In genomic region chr7:151859111-151859947, GRCh38 we compare ENCODE assay signal across 30 cellular contexts. TPM values are rescaled to one million over a fixed set of nuclear protein-coding genes. Genes with fewer than 3 reads are reported as not detected.
DNase-seq lines count a peak whose midpoint lies in the region; ATAC-seq and TF ChIP-seq lines count a peak whose summit lies in the region.
"Had no signal": no experiment of that assay in that cellular context is flagged by ENCODE, and none has a peak within 500 bp of the region (broad histone marks: within the 10 kb centered on the region; RNA-seq: fewer than 3 reads in every experiment).

No MANE protein-coding gene starts in this region.

- no peak for TF ChIP-seq POLR2A in body of pancreas (IDR thresholded peaks at IDR 0.05)

- H3K27ac ChIP-seq in body of pancreas = peak overlapping the region in 1 of 4 donors; percentile 16
- H3K27ac ChIP-seq: ascending aorta, hepatocyte, prostate gland had no signal

- H3K9me3 Mint-ChIP-seq in osteocyte (ENCODE audit: unreplicated experiment) = no peaks in the 10 kb centered on the region
- H3K9me3 Mint-ChIP-seq: activated naive CD4-positive, alpha-beta T cell treated with anti-CD3 and anti-CD28 coated beads, Interleukin-2, amount 50 U/mL, for 72 hours; activated T-cell treated with anti-CD3 and anti-CD28 coated beads, Interleukin-2, amount 50 U/mL, for 72 hours; CD8-positive, alpha-beta T cell; immature natural killer cell; nephron had no signal

- no peak overlapping the region for H3K27ac Mint-ChIP-seq in osteocyte (ENCODE audit: unreplicated experiment)
- H3K27ac Mint-ChIP-seq: activated naive CD4-positive, alpha-beta T cell treated with anti-CD3 and anti-CD28 coated beads, Interleukin-2, amount 50 U/mL, for 72 hours; activated T-cell treated with anti-CD3 and anti-CD28 coated beads, Interleukin-2, amount 50 U/mL, for 72 hours; CD8-positive, alpha-beta T cell; immature natural killer cell; nephron had no signal

- WGBS in body of pancreas, 2 donors = 66 to 74% methylated on average over 20 to 27 of the region's 28 CpGs

- no peaks in the 10 kb centered on the region for H3K27me3 ChIP-seq in body of pancreas
- H3K27me3 ChIP-seq: ascending aorta, hepatocyte had no signal

- no peaks in the 10 kb centered on the region for H3K36me3 ChIP-seq in body of pancreas (replicated peaks in 1 of 2; ENCODE audit: insufficient read depth in 1 of 2, low read depth in 2 of 2)
- H3K36me3 ChIP-seq: ascending aorta, prostate gland had no signal

- intact Hi-C loops in body of pancreas (cut with DNase I) = no loop called here
- intact Hi-C loops in left ventricle myocardium superior (cut with micrococcal nuclease) = no loop called here
- intact Hi-C loops in posterior vena cava (cut with DNase I) = no loop called here

- H3K4me3 ChIP-seq in body of pancreas = no peak overlapping the region
- H3K4me3 ChIP-seq: ascending aorta, hepatocyte, lung, mucosa of descending colon, prostate gland had no signal

- H3K9me3 ChIP-seq in body of pancreas = no peaks in the 10 kb centered on the region
- H3K9me3 ChIP-seq: ascending aorta, mucosa of descending colon, prostate gland had no signal

- no peaks in the 10 kb centered on the region for H3K36me3 Mint-ChIP-seq in osteocyte (ENCODE audit: unreplicated experiment)
- H3K36me3 Mint-ChIP-seq: activated naive CD4-positive, alpha-beta T cell treated with anti-CD3 and anti-CD28 coated beads, Interleukin-2, amount 50 U/mL, for 72 hours; immature natural killer cell had no signal

- peaks cover 12% of the 10 kb centered on the region for H3K27me3 Mint-ChIP-seq in osteocyte (ENCODE audit: unreplicated experiment)

- no peak overlapping the region for H3K4me3 Mint-ChIP-seq in osteocyte (ENCODE audit: unreplicated experiment)
- H3K4me3 Mint-ChIP-seq: activated T-cell treated with anti-CD3 and anti-CD28 coated beads, Interleukin-2, amount 50 U/mL, for 72 hours; CD8-positive, alpha-beta T cell; immature natural killer cell; nephron had no signal

- peaks cover 22% of the 10 kb centered on the region for H3K4me1 ChIP-seq in body of pancreas
- H3K4me1 ChIP-seq: ascending aorta, prostate gland had no signal

- DNase-seq in NCI-H1092 treated with DMSO at 0.1 percent for 48 hours (lab: John Stamatoyannopoulos, UW) (peak; percentile 12), NCI-H1092 (lab: John Stamatoyannopoulos, UW) (no peak), body of pancreas (peak; percentile 60 to 80 (median 71)), left ventricle myocardium superior (peak; percentile 80), posterior vena cava (ENCODE audit: low spot score) (peak; percentile 58), osteocyte (ENCODE audit: extremely low spot score, unreplicated experiment) (no peak)
- DNase-seq: 8988T; activated CD4-positive, alpha-beta T cell treated with anti-CD3 and anti-CD28 coated beads for 4 hours; activated T-cell treated with anti-CD3 and anti-CD28 coated beads, Interleukin-2, amount 50 U/mL, for 72 hours; CD8-positive, alpha-beta T cell; effector CD4-positive, alpha-beta T cell; erythroblast; foreskin fibroblast; GDM1; immature natural killer cell; KBM-7; NCI-H1694 treated with DMSO at 0.1 percent for 48 hours; NCI-H2171; NCI-H526; T-helper 2 cell had no signal

- ATAC-seq in body of pancreas = peak; percentile 84
- ATAC-seq in left ventricle myocardium superior = peak; percentile 88
- no peak for ATAC-seq in GM21390 (IDR thresholded peaks at IDR 0.05; ENCODE audit: unreplicated experiment)
- no peak for ATAC-seq in HG03135 (IDR thresholded peaks at IDR 0.05; ENCODE audit: unreplicated experiment)
- ATAC-seq: activated naive CD4-positive, alpha-beta T cell treated with anti-CD3 and anti-CD28 coated beads, Interleukin-2, amount 50 U/mL, for 72 hours; activated T-cell treated with anti-CD3 and anti-CD28 coated beads, Interleukin-2, amount 50 U/mL, for 72 hours; CD8-positive, alpha-beta T cell; mucosa of descending colon; SK-N-SH treated with all-trans-retinoic acid at 6 μM for 48 hours had no signal

- TF ChIP-seq CTCF in body of pancreas (IDR thresholded peaks at IDR 0.05) = no peak
- TF ChIP-seq CTCF in osteocyte (IDR thresholded peaks at IDR 0.05) = no peak

- no peaks in the 10 kb centered on the region for H3K4me1 Mint-ChIP-seq in osteocyte (ENCODE audit: unreplicated experiment)
- H3K4me1 Mint-ChIP-seq: nephron had no signal

RNA-seq across cellular contexts. Expression of gene PRKAG2, which starts 17.6 kb away (rescaled TPM):
- total RNA-seq in body of pancreas (10 to 100 TPM in 1 of 2 donors, 1 to 10 TPM in 1; 9.9 to 24.4 TPM), left ventricle myocardium superior (113 TPM), posterior vena cava (10 to 100 TPM; 91.8 to 94.2 TPM), osteocyte (13.5 and 14.4 TPM in 2 replicates)

Comparison
In these comparisons a context has a peak if more than half of its experiments do, and no peak if none do; other contexts are left out.
1. DNase-seq: peak in NCI-H1092 treated with DMSO at 0.1 percent for 48 hours (single experiment), body of pancreas (4 of 4), left ventricle myocardium superior (single experiment) and posterior vena cava (single experiment); none in NCI-H1092 (single experiment) and osteocyte (single experiment).
2. ATAC-seq: peak in body of pancreas (single experiment) and left ventricle myocardium superior (single experiment); none in GM21390 (single experiment) and HG03135 (single experiment).